In the genomic region with DNA sequence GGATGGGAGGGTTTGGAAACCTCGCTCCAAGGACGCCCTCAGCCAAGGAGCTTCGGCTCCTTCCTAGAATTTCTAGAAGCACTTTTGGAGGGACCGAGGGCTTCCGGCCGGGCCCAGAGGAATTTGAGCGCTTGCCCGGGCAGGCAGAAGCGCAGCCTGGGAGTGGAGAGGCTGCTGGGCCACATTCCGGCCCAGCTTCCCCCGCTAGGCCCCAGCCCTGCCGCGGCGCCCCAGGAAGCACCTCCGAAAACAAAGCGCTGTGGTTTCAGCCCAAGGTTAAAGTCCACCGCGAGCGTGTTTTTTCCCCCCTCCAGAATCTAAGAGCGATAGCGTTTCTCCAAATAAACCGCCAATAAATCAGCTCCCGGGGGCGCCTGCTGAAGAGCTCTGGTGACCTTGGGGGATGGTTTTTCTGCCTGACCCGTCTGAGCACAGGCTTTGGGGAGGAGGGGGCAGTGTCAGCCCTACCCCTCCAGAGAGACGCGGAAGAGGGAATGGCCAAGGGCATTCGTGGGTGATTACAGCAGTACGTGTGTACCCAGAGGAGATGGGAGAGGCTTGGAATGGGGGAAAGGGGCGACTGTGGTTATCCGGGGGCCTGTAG, we compare ENCODE assay signal across 8 cellular contexts.
DNase-seq lines count a peak whose midpoint lies in the region; ATAC-seq and TF ChIP-seq lines count a peak whose summit lies in the region.

No MANE protein-coding gene starts in this region.

- peak; percentile 34 for TF ChIP-seq POLR2A in erythroblast (IDR thresholded peaks at IDR 0.05; ENCODE audit: low read length)

- H3K27me3 ChIP-seq in NT2/D1 (ENCODE audit: insufficient read depth, insufficient read length) (peaks cover 83% of the 10 kb centered on the region), muscle layer of duodenum (ENCODE audit: low read depth, low read length) (no peaks in the 10 kb centered on the region)

- DNase-seq in NCI-H82 (lab: John Stamatoyannopoulos, UW) (peak; percentile 65), NCI-H82 treated with DMSO at 0.1 percent for 48 hours (lab: John Stamatoyannopoulos, UW; ENCODE audit: unreplicated experiment) (no peak), NT2/D1 (ENCODE audit: low read depth, low spot score) (no peak), erythroblast (lab: John Stamatoyannopoulos, UW) (peak; percentile 72 to 77)
- DNase-seq in activated CD8-positive, alpha-beta memory T cell treated with anti-CD3 and anti-CD28 coated beads for 24 hours = no peak
- DNase-seq in effector CD4-positive, alpha-beta T cell = no peak

- peaks cover 23% of the 10 kb centered on the region for H3K4me1 ChIP-seq in NT2/D1 (ENCODE audit: insufficient read depth, insufficient read length)
- H3K4me1 ChIP-seq in muscle layer of duodenum (ENCODE audit: control insufficient read depth in 1 of 2, insufficient read depth in 2 of 2, low read length in 2 of 2) = peaks cover 4 to 25% of the 10 kb centered on the region in 2 donors

- peaks cover 10% of the 10 kb centered on the region; the same call in 1 of the 2 replicates for H3K9me3 ChIP-seq in NT2/D1 (ENCODE audit: insufficient read depth, low read length)
- peaks cover 0 to 4% of the 10 kb centered on the region in 2 donors for H3K9me3 ChIP-seq in muscle layer of duodenum (ENCODE audit: control insufficient read depth in 1 of 2, low read length in 2 of 2)

- H3K9ac ChIP-seq in NT2/D1 (ENCODE audit: insufficient read length, low read depth) = peak overlapping the region; percentile 85

- H3K36me3 ChIP-seq in NT2/D1 (ENCODE audit: insufficient read depth, insufficient read length, low read length) (no peaks in the 10 kb centered on the region), muscle layer of duodenum (ENCODE audit: control insufficient read depth in 1 of 2, insufficient read depth in 2 of 2, low read length in 2 of 2) (peaks cover 4 to 22% of the 10 kb centered on the region in 2 donors)

- H3K27ac ChIP-seq in muscle layer of duodenum (ENCODE audit: low read length) = peak overlapping the region; percentile 89

- no peak for ATAC-seq in HG02981 (IDR thresholded peaks at IDR 0.05; ENCODE audit: unreplicated experiment)

- peak overlapping the region; percentile 46 for H3K4me3 ChIP-seq in NT2/D1 (ENCODE audit: insufficient read length, low read depth)
- H3K4me3 ChIP-seq in muscle layer of duodenum (ENCODE audit: low read depth in 1 of 2, low read length in 2 of 2) = peak overlapping the region; percentile 71 to 91

Comparison
In these comparisons a context has a peak if more than half of its experiments do, and no peak if none do; other contexts are left out.
1. DNase-seq: peak in NCI-H82 (single experiment) and erythroblast (2 of 2); none in NCI-H82 treated with DMSO at 0.1 percent for 48 hours (single experiment), NT2/D1 (single experiment), activated CD8-positive, alpha-beta memory T cell treated with anti-CD3 and anti-CD28 coated beads for 24 hours (single experiment) and effector CD4-positive, alpha-beta T cell (single experiment).